Comparison of ENCODE assay signal across 21 cellular contexts in genomic region chr4:30256105-30256828, GRCh38.
DNase-seq lines count a peak whose midpoint lies in the region; ATAC-seq and TF ChIP-seq lines count a peak whose summit lies in the region.
"Had no signal": no experiment of that assay in that cellular context is flagged by ENCODE, and none has a peak within 500 bp of the region (broad histone marks: within the 10 kb centered on the region; RNA-seq: fewer than 3 reads in every experiment).

No MANE protein-coding gene starts in this region.

- no peaks in the 10 kb centered on the region for H4K20me1 ChIP-seq in GM23338 (replicated peaks; ENCODE audit: insufficient read depth)

- no peaks in the 10 kb centered on the region for H3K36me3 ChIP-seq in GM23338 (ENCODE audit: insufficient read depth)

- no peak overlapping the region for H3K4me3 Mint-ChIP-seq in GM23338
- H3K4me3 Mint-ChIP-seq: activated CD8-positive, alpha-beta T cell treated with anti-CD3 and anti-CD28 coated beads for 36 hours; B cell; T-helper 2 cell treated with Interferon-gamma antibody and Interleukin-4, amounts not matched to agents 5 μg/mL and 100 μg/mL, for 36 hours had no signal

- H3K9me2 ChIP-seq in GM23338 (ENCODE audit: insufficient read depth): no peaks in the 10 kb centered on the region; the same call in none of the 2 replicates
- H3K9me2 ChIP-seq: SK-N-SH had no signal

- no peaks in the 10 kb centered on the region for H3K79me2 ChIP-seq in GM23338 (replicated peaks; ENCODE audit: insufficient read depth)

- no peak overlapping the region for H3K27ac ChIP-seq in GM23338 (ENCODE audit: low read depth)
- no peak overlapping the region for H3K27ac ChIP-seq in foreskin keratinocyte
- H3K27ac ChIP-seq: PC-9 had no signal

- H3K4me1 Mint-ChIP-seq in GM23338: no peaks in the 10 kb centered on the region
- H3K4me1 Mint-ChIP-seq: B cell had no signal

- peaks cover 12% of the 10 kb centered on the region; the same call in 2 of the 3 replicates for H3K36me3 Mint-ChIP-seq in GM23338 (ENCODE audit: low read depth)

- no peak overlapping the region for H2AFZ ChIP-seq in GM23338
- H2AFZ ChIP-seq: PC-9 had no signal

- H3K4me3 ChIP-seq in GM23338: no peak overlapping the region
- H3K4me3 ChIP-seq: lung, PC-9 had no signal

- CTCF ChIA-PET in GM10248 (lab: Yijun Ruan, JAX): interaction anchor here (1.0 to 1.1 kb wide), 2 partner anchors 8 to 43 kb away, joined by 3 read pairs; no protein-coding TSS in a partner anchor

- DNase-seq in GM23338 (ENCODE audit: low spot score): peak; percentile 13
- DNase-seq in NAMALWA (ENCODE audit: low spot score): peak; percentile 9
- peak; percentile 39 for DNase-seq in RPMI8226
- peak; percentile 34 to 59 for DNase-seq in foreskin keratinocyte
- DNase-seq in GM10248 (ENCODE audit: extremely low spot score): no peak
- DNase-seq: activated CD8-positive, alpha-beta T cell treated with anti-CD3 and anti-CD28 coated beads for 36 hours; activated naive CD4-positive, alpha-beta T cell treated with Interleukin-2 at 50 U/mL for 16 hours; dermis blood vessel endothelial cell; foreskin fibroblast; hypothalamus; NCI-H187 treated with DMSO at 0.1 percent for 48 hours; NCI-H82; SK-N-SH; stimulated activated CD4-positive, alpha-beta T cell treated with anti-CD3 and anti-CD28 coated beads, Interleukin-12 subunit alpha, Interleukin-12 subunit beta, amount 100 ng/mL, for 4 hours had no signal

- H3K27ac Mint-ChIP-seq in GM23338: no peak overlapping the region
- H3K27ac Mint-ChIP-seq: activated CD8-positive, alpha-beta T cell treated with anti-CD3 and anti-CD28 coated beads for 36 hours; B cell; T-helper 2 cell treated with Interferon-gamma antibody and Interleukin-4, amounts not matched to agents 5 μg/mL and 100 μg/mL, for 36 hours had no signal

- no peaks in the 10 kb centered on the region for H3K4me1 ChIP-seq in GM23338 (ENCODE audit: insufficient read depth)
- H3K4me1 ChIP-seq in foreskin keratinocyte: no peaks in the 10 kb centered on the region

- peaks cover 20% of the 10 kb centered on the region for H3K9me3 Mint-ChIP-seq in GM23338

- no peak overlapping the region for H3K4me2 ChIP-seq in GM23338
- H3K4me2 ChIP-seq: PC-9, SK-N-SH had no signal

- no peaks in the 10 kb centered on the region for H3K27me3 ChIP-seq in GM23338 (ENCODE audit: insufficient read depth)
- H3K27me3 ChIP-seq in foreskin keratinocyte: no peaks in the 10 kb centered on the region

- ATAC-seq in GM23338 (no peak; the same call in 2 of the 3 replicates), foreskin keratinocyte (peak; percentile 47), HG02870 (IDR thresholded peaks at IDR 0.05; ENCODE audit: unreplicated experiment) (no peak), GM21786 (IDR thresholded peaks at IDR 0.05; ENCODE audit: unreplicated experiment) (no peak)
- ATAC-seq: activated CD8-positive, alpha-beta T cell treated with anti-CD3 and anti-CD28 coated beads for 36 hours; HepG2 had no signal

- POLR2A ChIA-PET in GM10248 (lab: Yijun Ruan, JAX): no interaction called here

- H3K27me3 Mint-ChIP-seq in GM23338 (ENCODE audit: insufficient read depth, low read depth, poor library complexity): no peaks in the 10 kb centered on the region
- H3K27me3 Mint-ChIP-seq: activated CD8-positive, alpha-beta T cell treated with anti-CD3 and anti-CD28 coated beads for 36 hours; B cell had no signal

- TF ChIP-seq CTCF in GM23338 (conservative IDR thresholded peaks at IDR 0.05; ENCODE audit: low read depth in 2 of 2) (peak in 1 of 2 experiments; percentile 32; a peak in 2 of 4 replicates), foreskin keratinocyte (conservative IDR thresholded peaks at IDR 0.05) (no peak), GM10248 (IDR thresholded peaks at IDR 0.05; ENCODE audit: control extremely low read depth, extremely low read depth, low read depth, missing control alignments) (no peak)

- H3F3A ChIP-seq in GM23338 (replicated peaks; ENCODE audit: low read depth): no peaks in the 10 kb centered on the region

TF ChIP-seq in GM23338, 12 proteins besides CTCF, POLR2A, EP300 and RAD21 (continues in another document):
- no peak for TF ChIP-seq ZNF462 (CRISPR knock-in tag; IDR thresholded peaks at IDR 0.05)
- no peak for TF ChIP-seq POLR2AphosphoS5 (IDR thresholded peaks at IDR 0.05; ENCODE audit: low read depth)
- TF ChIP-seq REST (IDR thresholded peaks at IDR 0.05; ENCODE audit: unreplicated experiment): no peak
- no peak for TF ChIP-seq ZNF331 (CRISPR knock-in tag; IDR thresholded peaks at IDR 0.05; ENCODE audit: low read depth)
- TF ChIP-seq NANOG (IDR thresholded peaks at IDR 0.05; ENCODE audit: borderline replicate concordance): no peak
